In the genomic region with DNA sequence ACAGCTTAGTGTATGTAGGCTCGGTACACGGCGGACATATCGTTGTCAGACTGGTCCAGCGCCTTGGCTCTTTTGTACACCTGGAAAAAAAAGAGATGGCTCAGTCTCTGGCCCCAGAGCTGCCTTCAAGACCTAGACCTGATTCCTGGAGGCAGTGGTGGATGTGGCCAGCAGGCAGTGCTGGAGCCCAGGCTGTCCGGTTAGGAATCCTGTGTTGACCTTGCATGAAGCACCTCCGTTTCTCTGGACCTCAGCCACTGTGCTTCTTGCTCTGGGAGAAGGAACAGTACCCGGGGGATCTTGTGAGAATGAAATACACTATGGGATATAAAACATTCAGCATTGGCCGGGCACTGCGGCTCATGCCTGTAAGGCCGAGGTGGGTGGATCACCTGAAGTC, we compare ENCODE assay signal across 25 cellular contexts. TPM values are rescaled to one million over a fixed set of nuclear protein-coding genes. Genes with fewer than 3 reads are reported as not detected.
A peak's percentile ranks its signal among the peaks of the same experiment; 100 is the strongest.
DNase-seq lines count a peak whose midpoint lies in the region; ATAC-seq and TF ChIP-seq lines count a peak whose summit lies in the region.
"Had no signal": no experiment of that assay in that cellular context is flagged by ENCODE, and none has a peak within 500 bp of the region (broad histone marks: within the 10 kb centered on the region; RNA-seq: fewer than 3 reads in every experiment).

No MANE protein-coding gene starts in this region.

- intact Hi-C loops in dendritic cell treated with granulocyte-macrophage colony-stimulating factor and Interleukin-4, amounts not matched to agents 40 ng/mL and 50 ng/mL, for 4 days (cut with micrococcal nuclease) = no loop called here
- intact Hi-C loops in left ventricle myocardium inferior (cut with micrococcal nuclease) = no loop called here
- intact Hi-C loops in psoas muscle (cut with DNase I) = no loop called here

- 93% methylated on average over 11 of the region's 11 CpGs for WGBS in smooth muscle cell (ENCODE audit: low lambda C conversion rate)
- WGBS in psoas muscle, 3 donors = 65 to 80% (median 76%) methylated on average over 11 of the region's 11 CpGs

- H3F3A ChIP-seq in smooth muscle cell (ENCODE audit: low read depth) = peaks cover 25% of the 10 kb centered on the region

- H4K20me1 ChIP-seq in Karpas-422 (ENCODE audit: insufficient read depth, low read depth, low read length) = no peaks in the 10 kb centered on the region
- no peaks in the 10 kb centered on the region for H4K20me1 ChIP-seq in smooth muscle cell (ENCODE audit: low read depth)

- peaks cover 46% of the 10 kb centered on the region for H3K4me1 Mint-ChIP-seq in dendritic cell treated with granulocyte-macrophage colony-stimulating factor and Interleukin-4, amounts not matched to agents 40 ng/mL and 50 ng/mL, for 4 days (ENCODE audit: low read depth)

- H3K4me3 ChIP-seq in Karpas-422 (ENCODE audit: low read length) (no peak overlapping the region), left ventricle myocardium inferior (no peak overlapping the region), smooth muscle cell (no peak overlapping the region), psoas muscle (no peak overlapping the region)
- H3K4me3 ChIP-seq: BLaER1 treated with 17β-estradiol and CSF1 and Interleukin-3, amounts not matched to agents 10 nM and 100 nM had no signal

- H2AFZ ChIP-seq in Karpas-422 (ENCODE audit: low read length) = no peak overlapping the region
- no peak overlapping the region for H2AFZ ChIP-seq in smooth muscle cell (ENCODE audit: low read depth)

- H3K4me3 Mint-ChIP-seq in dendritic cell treated with granulocyte-macrophage colony-stimulating factor and Interleukin-4, amounts not matched to agents 40 ng/mL and 50 ng/mL, for 4 days = no peak overlapping the region
- H3K4me3 Mint-ChIP-seq: activated naive CD8-positive, alpha-beta T cell treated with anti-CD3 and anti-CD28 coated beads, Interleukin-2, amount 10 ng/mL, durations not matched to agents 7 days and 5 days; central memory CD8-positive, alpha-beta T cell; type B pancreatic cell had no signal

- H3K79me2 ChIP-seq in Karpas-422 (ENCODE audit: low read length) = no peaks in the 10 kb centered on the region
- peaks cover 4% of the 10 kb centered on the region for H3K79me2 ChIP-seq in smooth muscle cell (ENCODE audit: low read depth)

- H3K9me2 ChIP-seq in Karpas-422 (replicated peaks; ENCODE audit: insufficient read depth, low read length) = no peaks in the 10 kb centered on the region

- no peaks in the 10 kb centered on the region for H3K27me3 Mint-ChIP-seq in dendritic cell treated with granulocyte-macrophage colony-stimulating factor and Interleukin-4, amounts not matched to agents 40 ng/mL and 50 ng/mL, for 4 days
- H3K27me3 Mint-ChIP-seq: activated naive CD8-positive, alpha-beta T cell treated with anti-CD3 and anti-CD28 coated beads, Interleukin-2, amount 10 ng/mL, durations not matched to agents 7 days and 5 days; central memory CD8-positive, alpha-beta T cell; type B pancreatic cell had no signal

- ATAC-seq in HG03135 (IDR thresholded peaks at IDR 0.05; ENCODE audit: unreplicated experiment) (no peak), psoas muscle (no peak), GM21390 (IDR thresholded peaks at IDR 0.05; ENCODE audit: unreplicated experiment) (no peak)

- H3K4me2 ChIP-seq in Karpas-422 (ENCODE audit: low read depth, low read length, poor library complexity, severe bottlenecking) = peak overlapping the region; percentile 99
- H3K4me2 ChIP-seq in smooth muscle cell = no peak overlapping the region

- H3K4me1 ChIP-seq in Karpas-422 (ENCODE audit: low read length) = peaks cover 48% of the 10 kb centered on the region
- H3K4me1 ChIP-seq in left ventricle myocardium inferior = peaks cover 54% of the 10 kb centered on the region
- H3K4me1 ChIP-seq in smooth muscle cell (ENCODE audit: low read depth) = peaks cover 8% of the 10 kb centered on the region
- H3K4me1 ChIP-seq in psoas muscle = peaks cover 12% of the 10 kb centered on the region

- H3K36me3 ChIP-seq in Karpas-422 (ENCODE audit: insufficient read depth, low read length) (peaks cover 8% of the 10 kb centered on the region), left ventricle myocardium inferior (peaks cover 59% of the 10 kb centered on the region), smooth muscle cell (ENCODE audit: low read depth) (peaks cover 14% of the 10 kb centered on the region), psoas muscle (ENCODE audit: insufficient read depth in 1 of 2, low read depth in 1 of 2) (peaks cover 2 to 62% of the 10 kb centered on the region in 2 donors)

- H3K9ac ChIP-seq in Karpas-422 (ENCODE audit: low read length) (peak overlapping the region; percentile 17; the same call in 1 of the 2 replicates), smooth muscle cell (ENCODE audit: low read depth) (no peak overlapping the region)

- peak overlapping the region; percentile 97 for H3K27ac Mint-ChIP-seq in dendritic cell treated with granulocyte-macrophage colony-stimulating factor and Interleukin-4, amounts not matched to agents 40 ng/mL and 50 ng/mL, for 4 days
- H3K27ac Mint-ChIP-seq: activated naive CD8-positive, alpha-beta T cell treated with anti-CD3 and anti-CD28 coated beads, Interleukin-2, amount 10 ng/mL, durations not matched to agents 7 days and 5 days; type B pancreatic cell had no signal

- peak overlapping the region; percentile 87; the same call in 1 of the 2 replicates for H3K27ac ChIP-seq in Karpas-422 (ENCODE audit: low read length)
- H3K27ac ChIP-seq in left ventricle myocardium inferior (replicated peaks) = peak overlapping the region; percentile 95
- peak overlapping the region; percentile 15 for H3K27ac ChIP-seq in smooth muscle cell (ENCODE audit: low read depth)
- H3K27ac ChIP-seq in psoas muscle = no peak overlapping the region
- H3K27ac ChIP-seq: BLaER1 treated with 17β-estradiol and CSF1 and Interleukin-3, amounts not matched to agents 10 nM and 100 nM had no signal

- H3K9me3 ChIP-seq in Karpas-422 (ENCODE audit: low read length) (no peaks in the 10 kb centered on the region), left ventricle myocardium inferior (replicated peaks) (no peaks in the 10 kb centered on the region), smooth muscle cell (replicated peaks; ENCODE audit: low read depth) (no peaks in the 10 kb centered on the region), psoas muscle (no peaks in the 10 kb centered on the region)
- H3K9me3 ChIP-seq: BLaER1 treated with 17β-estradiol and CSF1 and Interleukin-3, amounts not matched to agents 10 nM and 100 nM; Caco-2 had no signal

- H3K27me3 ChIP-seq in Karpas-422 (ENCODE audit: low read length) = no peaks in the 10 kb centered on the region
- no peaks in the 10 kb centered on the region for H3K27me3 ChIP-seq in left ventricle myocardium inferior (ENCODE audit: low read depth)
- no peaks in the 10 kb centered on the region for H3K27me3 ChIP-seq in smooth muscle cell (ENCODE audit: low read depth)
- H3K27me3 ChIP-seq in psoas muscle (ENCODE audit: insufficient read depth in 3 of 3, low read length in 2 of 3) = no peaks in the 10 kb centered on the region
- H3K27me3 ChIP-seq: BLaER1 treated with 17β-estradiol and CSF1 and Interleukin-3, amounts not matched to agents 10 nM and 100 nM had no signal

- TF ChIP-seq CTCF in left ventricle myocardium inferior (IDR thresholded peaks at IDR 0.05; ENCODE audit: borderline replicate concordance) (peak; percentile 61), smooth muscle cell (IDR thresholded peaks at IDR 0.05; ENCODE audit: borderline replicate concordance, insufficient read depth, poor library complexity, severe bottlenecking) (no peak), psoas muscle (IDR thresholded peaks at IDR 0.05) (no peak)

- DNase-seq in Karpas-422 (no peak), left ventricle myocardium inferior (peak; percentile 51), smooth muscle cell (lab: John Stamatoyannopoulos, UW; ENCODE audit: unreplicated experiment) (no peak), psoas muscle (no peak)
- DNase-seq: activated CD8-positive, alpha-beta memory T cell treated with anti-CD3 and anti-CD28 coated beads for 24 hours; activated effector memory CD4-positive, alpha-beta T cell treated with anti-CD3 and anti-CD28 coated beads, Interleukin-2, amount 50 U/mL, for 16 hours; activated naive CD8-positive, alpha-beta T cell treated with anti-CD3 and anti-CD28 coated beads, Interleukin-2, amount 10 ng/mL, durations not matched to agents 7 days and 5 days; Caco-2; DMS79 treated with DMSO at 0.1 percent for 48 hours; hippocampal formation; MV-4-11; NCI-H146; NCI-H2107; NCI-H446; stimulated activated CD4-positive, alpha-beta T cell treated with anti-CD3 and anti-CD28 coated beads, Interleukin-2, amount 100 ng/mL, for 24 hours had no signal

- H3K9me3 Mint-ChIP-seq in dendritic cell treated with granulocyte-macrophage colony-stimulating factor and Interleukin-4, amounts not matched to agents 40 ng/mL and 50 ng/mL, for 4 days = no peaks in the 10 kb centered on the region
- H3K9me3 Mint-ChIP-seq: activated naive CD8-positive, alpha-beta T cell treated with anti-CD3 and anti-CD28 coated beads, Interleukin-2, amount 10 ng/mL, durations not matched to agents 7 days and 5 days; central memory CD8-positive, alpha-beta T cell; type B pancreatic cell had no signal

- peaks cover 86% of the 10 kb centered on the region for H3K36me3 Mint-ChIP-seq in dendritic cell treated with granulocyte-macrophage colony-stimulating factor and Interleukin-4, amounts not matched to agents 40 ng/mL and 50 ng/mL, for 4 days (ENCODE audit: low read depth)

RNA-seq across cellular contexts. Expression of a gene that starts 2.8 kb away (rescaled TPM):
- total RNA-seq in Karpas-422 (2014; rRNA removed; shearing (Covaris generic); ENCODE audit: low replicate concordance) = 9.4 and 28.4 TPM in 2 replicates
- total RNA-seq in left ventricle myocardium inferior = 97.4 TPM
- total RNA-seq in smooth muscle cell = 21.6 and 32.1 TPM in 2 replicates
- 45.6 and 48.7 TPM in 2 replicates for polyA plus RNA-seq in smooth muscle cell
- 10 to 100 TPM; 14.2 to 44.0 (median 21.9) TPM for total RNA-seq in psoas muscle
- 10 to 100 TPM; 13.2 to 33.7 (median 17.3) TPM for polyA plus RNA-seq in psoas muscle

RNA-seq across cellular contexts. Expression of a gene that starts 10.1 kb away (rescaled TPM):
- total RNA-seq in Karpas-422 (2014; rRNA removed; shearing (Covaris generic); ENCODE audit: low replicate concordance) = not detected in 2 replicates
- total RNA-seq in left ventricle myocardium inferior = not detected
- total RNA-seq in smooth muscle cell = not detected in 2 replicates
- 0.29 TPM in 1 of 2 replicates, not detected in the other for polyA plus RNA-seq in smooth muscle cell
- not detected for total RNA-seq in psoas muscle
- polyA plus RNA-seq in psoas muscle = under 1 TPM in 1 of 3 donors, not detected in 2; 0.32 TPM
- total RNA-seq: activated naive CD8-positive, alpha-beta T cell treated with anti-CD3 and anti-CD28 coated beads, Interleukin-2, amount 10 ng/mL, durations not matched to agents 7 days and 5 days; Caco-2; OCI-LY7; subcutaneous adipose tissue; T-helper 2 cell treated with Interferon-gamma antibody and Interleukin-4, amounts not matched to agents 100 ng/mL and 5 ng/mL, for 36 hours had no signal
- polyA plus RNA-seq: AG04450 had no signal

RNA-seq across cellular contexts. Expression of a gene that starts 17.1 kb away (rescaled TPM):
- not detected in 2 replicates for total RNA-seq in Karpas-422 (2014; rRNA removed; shearing (Covaris generic); ENCODE audit: low replicate concordance)
- total RNA-seq in left ventricle myocardium inferior = not detected
- not detected in 2 replicates for total RNA-seq in smooth muscle cell
- polyA plus RNA-seq in smooth muscle cell = 0.52 TPM in 1 of 2 replicates, not detected in the other
- not detected for total RNA-seq in psoas muscle
- polyA plus RNA-seq in psoas muscle = under 1 TPM in 1 of 3 donors, not detected in 2; 0.41 TPM
- total RNA-seq: activated naive CD8-positive, alpha-beta T cell treated with anti-CD3 and anti-CD28 coated beads, Interleukin-2, amount 10 ng/mL, durations not matched to agents 7 days and 5 days; Caco-2; OCI-LY7; subcutaneous adipose tissue; T-helper 2 cell treated with Interferon-gamma antibody and Interleukin-4, amounts not matched to agents 100 ng/mL and 5 ng/mL, for 36 hours had no signal
- polyA plus RNA-seq: AG04450 had no signal

RNA-seq across cellular contexts. Expression of a gene that starts 38.3 kb away (rescaled TPM):
- 4.9 and 11.9 TPM in 2 replicates for total RNA-seq in Karpas-422 (2014; rRNA removed; shearing (Covaris generic); ENCODE audit: low replicate concordance)
- total RNA-seq in left ventricle myocardium inferior (5.4 TPM), smooth muscle cell (4.1 and 5.3 TPM in 2 replicates), psoas muscle (1 to 10 TPM; 4.8 to 8.9 (median 7.9) TPM)
- polyA plus RNA-seq in smooth muscle cell (7.1 and 10.1 TPM in 2 replicates), psoas muscle (1 to 10 TPM; 3.7 to 8.4 (median 5.1) TPM)

RNA-seq across cellular contexts. Expression of a gene that starts 41.9 kb away (rescaled TPM):
- 23.4 and 45.8 TPM in 2 replicates for total RNA-seq in Karpas-422 (2014; rRNA removed; shearing (Covaris generic); ENCODE audit: low replicate concordance)
- total RNA-seq in left ventricle myocardium inferior (86.7 TPM), smooth muscle cell (26.4 and 27.8 TPM in 2 replicates), psoas muscle (10 to 100 TPM; 53.3 to 74.1 (median 66.8) TPM)
- polyA plus RNA-seq in smooth muscle cell (28.9 and 35.1 TPM in 2 replicates), psoas muscle (10 to 100 TPM; 28.6 to 64.5 (median 32.3) TPM)
